In genomic region chr11:78350646-78351165, GRCh38 we compare ENCODE assay signal across 8 cellular contexts.
DNase-seq lines count a peak whose midpoint lies in the region; ATAC-seq and TF ChIP-seq lines count a peak whose summit lies in the region.

No MANE protein-coding gene starts in this region.

- H3K4me1 ChIP-seq in SK-N-SH (ENCODE audit: control insufficient read depth in 1 of 2, insufficient read depth in 2 of 2, low read depth in 1 of 2, low read length in 1 of 2), result peaks cover 50 to 61% of the 10 kb centered on the region in 2 experiments; a peak in 3 of 4 replicates

- H3K4me2 ChIP-seq in SK-N-SH, result peak overlapping the region; percentile 61

- H3K9me3 ChIP-seq in SK-N-SH, result no peaks in the 10 kb centered on the region

- no peaks in the 10 kb centered on the region for H3K36me3 Mint-ChIP-seq in progenitor cell of endocrine pancreas (ENCODE audit: insufficient read depth)

- H3K27me3 ChIP-seq in SK-N-SH (ENCODE audit: insufficient read depth), result no peaks in the 10 kb centered on the region

- CTCF ChIA-PET in SK-N-SH (lab: Yijun Ruan, JAX), result interaction anchor here (0.6 to 2.7 kb wide), 7 partner anchors 14 to 213 kb away, joined by 3 to 12 read pairs (median 4); no protein-coding TSS in a partner anchor

- peaks cover 13% of the 10 kb centered on the region for H3K4me1 Mint-ChIP-seq in progenitor cell of endocrine pancreas (ENCODE audit: low read depth)

- no peaks in the 10 kb centered on the region for H3K36me3 ChIP-seq in SK-N-SH (replicated peaks in 1 of 2; ENCODE audit: control insufficient read depth in 1 of 2, insufficient read depth in 2 of 2, low read length in 1 of 2)

- no peak for TF ChIP-seq EP300 in SK-N-SH (IDR thresholded peaks at IDR 0.05; ENCODE audit: borderline replicate concordance in 1 of 2, low read depth in 1 of 2, low read length in 1 of 2)

- H3K27me3 Mint-ChIP-seq in progenitor cell of endocrine pancreas, result no peaks in the 10 kb centered on the region

- peak overlapping the region in 1 of 2 experiments; percentile 14; a peak in 1 of 4 replicates for H3K4me3 ChIP-seq in SK-N-SH (ENCODE audit: low read depth in 2 of 2, low read length in 1 of 2)

- no peaks in the 10 kb centered on the region for H4K20me1 ChIP-seq in SK-N-SH (ENCODE audit: insufficient read depth)

- TF ChIP-seq CTCF in SK-N-SH (IDR thresholded peaks at IDR 0.05) (no peak), progenitor cell of endocrine pancreas (IDR thresholded peaks at IDR 0.05; ENCODE audit: unreplicated experiment) (no peak)

- TF ChIP-seq RAD21 in SK-N-SH (IDR thresholded peaks at IDR 0.05; ENCODE audit: low read length), result no peak

- H2AFZ ChIP-seq in SK-N-SH (ENCODE audit: low read depth), result no peak overlapping the region; the same call in 1 of the 2 replicates

- no peaks in the 10 kb centered on the region for H3K9me3 Mint-ChIP-seq in progenitor cell of endocrine pancreas (ENCODE audit: low read depth)

- ATAC-seq in GM21717 (IDR thresholded peaks at IDR 0.05; ENCODE audit: unreplicated experiment) (no peak), GM18870 (IDR thresholded peaks at IDR 0.05; ENCODE audit: unreplicated experiment) (no peak)

- peak overlapping the region; percentile 21; the same call in 1 of the 2 replicates for H3K9ac ChIP-seq in SK-N-SH

- POLR2A ChIA-PET in SK-N-SH (lab: Yijun Ruan, JAX), result interaction anchor here (1.4 kb wide), 1 partner anchor 32 kb away, joined by 4 read pairs; no protein-coding TSS in a partner anchor

- WGBS in SK-N-SH (ENCODE audit: low lambda C conversion rate), result 65% methylated on average over 7 of the region's 7 CpGs

- DNase-seq in HCEC 1CT (peak; percentile 34), SK-N-SH (no peak), foreskin melanocyte (peak; percentile 75), progenitor cell of endocrine pancreas (ENCODE audit: low spot score, unreplicated experiment) (no peak), GOT3 (lab: John Stamatoyannopoulos, UW) (no peak), NCI-H1930 (lab: John Stamatoyannopoulos, UW) (no peak)

- H3K27ac ChIP-seq in SK-N-SH (ENCODE audit: low read depth in 2 of 2, low read length in 1 of 2), result peak overlapping the region in 1 of 2 experiments; percentile 91; a peak in 3 of 4 replicates

- no peaks in the 10 kb centered on the region for H3K9me2 ChIP-seq in SK-N-SH

- H3K27ac Mint-ChIP-seq in progenitor cell of endocrine pancreas, result peak overlapping the region; percentile 11

- no peak overlapping the region for H3K4me3 Mint-ChIP-seq in progenitor cell of endocrine pancreas (ENCODE audit: low read depth)

- no peaks in the 10 kb centered on the region for H3F3A ChIP-seq in SK-N-SH (replicated peaks; ENCODE audit: insufficient read depth)

- peaks cover 19% of the 10 kb centered on the region for H3K79me2 ChIP-seq in SK-N-SH (ENCODE audit: insufficient read depth)

TF ChIP-seq in SK-N-SH, 30 proteins besides CTCF, POLR2A, EP300 and RAD21:
- no peak for TF ChIP-seq ELF1 (IDR thresholded peaks at IDR 0.05)
- TF ChIP-seq, protein P1, sequence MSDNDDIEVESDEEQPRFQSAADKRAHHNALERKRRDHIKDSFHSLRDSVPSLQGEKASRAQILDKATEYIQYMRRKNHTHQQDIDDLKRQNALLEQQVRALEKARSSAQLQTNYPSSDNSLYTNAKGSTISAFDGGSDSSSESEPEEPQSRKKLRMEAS (IDR thresholded peaks at IDR 0.05; ENCODE audit: low read depth), result no peak
- no peak for TF ChIP-seq MXI1 (IDR thresholded peaks at IDR 0.05; ENCODE audit: low read depth, low read length)
- TF ChIP-seq, protein P2, sequence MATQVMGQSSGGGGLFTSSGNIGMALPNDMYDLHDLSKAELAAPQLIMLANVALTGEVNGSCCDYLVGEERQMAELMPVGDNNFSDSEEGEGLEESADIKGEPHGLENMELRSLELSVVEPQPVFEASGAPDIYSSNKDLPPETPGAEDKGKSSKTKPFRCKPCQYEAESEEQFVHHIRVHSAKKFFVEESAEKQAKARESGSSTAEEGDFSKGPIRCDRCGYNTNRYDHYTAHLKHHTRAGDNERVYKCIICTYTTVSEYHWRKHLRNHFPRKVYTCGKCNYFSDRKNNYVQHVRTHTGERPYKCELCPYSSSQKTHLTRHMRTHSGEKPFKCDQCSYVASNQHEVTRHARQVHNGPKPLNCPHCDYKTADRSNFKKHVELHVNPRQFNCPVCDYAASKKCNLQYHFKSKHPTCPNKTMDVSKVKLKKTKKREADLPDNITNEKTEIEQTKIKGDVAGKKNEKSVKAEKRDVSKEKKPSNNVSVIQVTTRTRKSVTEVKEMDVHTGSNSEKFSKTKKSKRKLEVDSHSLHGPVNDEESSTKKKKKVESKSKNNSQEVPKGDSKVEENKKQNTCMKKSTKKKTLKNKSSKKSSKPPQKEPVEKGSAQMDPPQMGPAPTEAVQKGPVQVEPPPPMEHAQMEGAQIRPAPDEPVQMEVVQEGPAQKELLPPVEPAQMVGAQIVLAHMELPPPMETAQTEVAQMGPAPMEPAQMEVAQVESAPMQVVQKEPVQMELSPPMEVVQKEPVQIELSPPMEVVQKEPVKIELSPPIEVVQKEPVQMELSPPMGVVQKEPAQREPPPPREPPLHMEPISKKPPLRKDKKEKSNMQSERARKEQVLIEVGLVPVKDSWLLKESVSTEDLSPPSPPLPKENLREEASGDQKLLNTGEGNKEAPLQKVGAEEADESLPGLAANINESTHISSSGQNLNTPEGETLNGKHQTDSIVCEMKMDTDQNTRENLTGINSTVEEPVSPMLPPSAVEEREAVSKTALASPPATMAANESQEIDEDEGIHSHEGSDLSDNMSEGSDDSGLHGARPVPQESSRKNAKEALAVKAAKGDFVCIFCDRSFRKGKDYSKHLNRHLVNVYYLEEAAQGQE (IDR thresholded peaks at IDR 0.05; ENCODE audit: low read depth, low read length), result no peak
- no peak for TF ChIP-seq ZBTB33 (IDR thresholded peaks at IDR 0.05; ENCODE audit: borderline replicate concordance, low read depth)
- no peak for TF ChIP-seq NRF1 (IDR thresholded peaks at IDR 0.05; ENCODE audit: low read depth, low read length)
- no peak for TF ChIP-seq FOXJ3 (CRISPR knock-in tag; IDR thresholded peaks at IDR 0.05)
- TF ChIP-seq GABPA (IDR thresholded peaks at IDR 0.05; ENCODE audit: low read depth), result no peak
- no peak for TF ChIP-seq POLR2AphosphoS5 (IDR thresholded peaks at IDR 0.05; ENCODE audit: low read depth, low read length)
- no peak for TF ChIP-seq SMC3 (IDR thresholded peaks at IDR 0.05; ENCODE audit: low read depth, low read length)
- no peak for TF ChIP-seq TCF12 (IDR thresholded peaks at IDR 0.05)
- TF ChIP-seq RXRA (IDR thresholded peaks at IDR 0.05; ENCODE audit: borderline replicate concordance, low read depth), result no peak
- no peak for TF ChIP-seq PBX3 (IDR thresholded peaks at IDR 0.05)
- TF ChIP-seq CHD2 (IDR thresholded peaks at IDR 0.05; ENCODE audit: low read length, partially characterized antibody), result no peak
- TF ChIP-seq GATA2 (CRISPR knock-in tag; IDR thresholded peaks at IDR 0.05), result no peak

Comparison
In these comparisons a context has a peak if more than half of its experiments do, and no peak if none do; other contexts are left out.
1. DNase-seq: peak in HCEC 1CT (single experiment) and foreskin melanocyte (single experiment); none in SK-N-SH (single experiment), progenitor cell of endocrine pancreas (single experiment), GOT3 (single experiment) and NCI-H1930 (0 of 2).